Comparison of ENCODE assay signal across 13 cellular contexts in the genomic region with DNA sequence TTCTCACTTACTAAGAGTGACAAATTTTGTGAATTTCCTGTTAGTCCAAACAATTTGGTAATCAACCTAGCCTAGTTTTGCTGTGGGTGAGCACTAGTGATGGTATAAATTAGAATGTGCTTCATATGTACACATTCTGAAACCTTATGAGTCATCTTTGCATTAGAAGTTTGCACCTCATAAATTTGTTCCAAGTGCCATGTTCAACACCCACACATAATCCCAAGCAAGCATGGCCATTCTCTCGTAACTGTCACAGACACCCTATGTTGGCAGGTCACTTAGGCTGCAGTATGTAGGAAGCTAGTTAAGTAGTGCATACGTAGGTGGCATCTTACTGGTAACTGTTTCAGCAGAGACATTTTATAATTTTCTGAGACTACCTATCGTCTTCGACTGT. TPM values are rescaled to one million over a fixed set of nuclear protein-coding genes. Genes with fewer than 3 reads are reported as not detected.
DNase-seq lines count a peak whose midpoint lies in the region; ATAC-seq and TF ChIP-seq lines count a peak whose summit lies in the region.
"Had no signal": no experiment of that assay in that cellular context is flagged by ENCODE, and none has a peak within 500 bp of the region (broad histone marks: within the 10 kb centered on the region; RNA-seq: fewer than 3 reads in every experiment).

No MANE protein-coding gene starts in this region.

- H3K36me3 Mint-ChIP-seq in immature natural killer cell (peaks cover 2 to 16% (median 9%) of the 10 kb centered on the region in 3 donors), CD14-positive monocyte (peaks cover 17 to 23% of the 10 kb centered on the region in 2 donors)

- no peak for TF ChIP-seq CTCF in CD14-positive monocyte (IDR thresholded peaks at IDR 0.05)

- ATAC-seq in GM18505 (IDR thresholded peaks at IDR 0.05; ENCODE audit: unreplicated experiment) (peak; percentile 58), GM21381 (IDR thresholded peaks at IDR 0.05; ENCODE audit: unreplicated experiment) (peak; percentile 45)

- peaks cover 22 to 31% of the 10 kb centered on the region in 2 donors for H3K4me1 Mint-ChIP-seq in immature natural killer cell
- no peaks in the 10 kb centered on the region for H3K4me1 Mint-ChIP-seq in CD14-positive monocyte

- peak overlapping the region; percentile 29 to 82 (median 70) for H3K27ac Mint-ChIP-seq in immature natural killer cell
- no peak overlapping the region for H3K27ac Mint-ChIP-seq in CD14-positive monocyte

- H3K4me3 Mint-ChIP-seq in immature natural killer cell, result peak overlapping the region; percentile 1 to 46 (median 6)
- H3K4me3 Mint-ChIP-seq in CD14-positive monocyte, result no peak overlapping the region
- H3K4me3 Mint-ChIP-seq: nephron had no signal

- DNase-seq in RKO (ENCODE audit: low spot score) (peak; percentile 28), immature natural killer cell (peak; percentile 46 to 73 (median 69)), DMS153 (lab: John Stamatoyannopoulos, UW) (no peak), NCI-H2081 (lab: John Stamatoyannopoulos, UW) (no peak), CD14-positive monocyte (ENCODE audit: low spot score) (no peak), NCI-H1092 (lab: John Stamatoyannopoulos, UW) (no peak)
- DNase-seq: Caco-2, colonic mucosa, KG1, NCI-H2171 had no signal

- H3K9me3 Mint-ChIP-seq in immature natural killer cell (no peaks in the 10 kb centered on the region), CD14-positive monocyte (peaks cover 0 to 3% (median 0%) of the 10 kb centered on the region in 7 donors)
- H3K9me3 Mint-ChIP-seq: nephron had no signal

- no peak for TF ChIP-seq POLR2A in GM18505 (IDR thresholded peaks at IDR 0.05; ENCODE audit: borderline replicate concordance, extremely low read depth, insufficient read depth, insufficient read length)

- H3K27me3 Mint-ChIP-seq in immature natural killer cell (ENCODE audit: low read depth in 3 of 3), result peaks cover 0 to 1% (median 0%) of the 10 kb centered on the region in 3 donors
- no peaks in the 10 kb centered on the region for H3K27me3 Mint-ChIP-seq in CD14-positive monocyte (ENCODE audit: low read depth in 3 of 3)

- intact Hi-C loops in CD14-positive monocyte (cut with micrococcal nuclease), result no loop called here

RNA-seq across cellular contexts. Expression of gene NAB1, which starts 46.9 kb away (rescaled TPM):
- polyA plus RNA-seq in immature natural killer cell (1 to 10 TPM; 1.4 to 3.8 (median 3.3) TPM), CD14-positive monocyte (1 to 10 TPM; 2.9 to 3.1 TPM)

Comparison
In these comparisons a context has a peak if more than half of its experiments do, and no peak if none do; other contexts are left out.
1. DNase-seq: peak in RKO (single experiment) and immature natural killer cell (3 of 3); none in DMS153 (single experiment), NCI-H2081 (0 of 2), CD14-positive monocyte (single experiment) and NCI-H1092 (single experiment).
2. H3K27ac Mint-ChIP-seq: peak in immature natural killer cell (6 of 6); none in CD14-positive monocyte (0 of 7).
3. H3K4me3 Mint-ChIP-seq: peak in immature natural killer cell (5 of 5); none in CD14-positive monocyte (0 of 2).